In genomic region chr2:238288650-238289573, GRCh38 we compare ENCODE assay signal across 8 cellular contexts. TPM values are rescaled to one million over a fixed set of nuclear protein-coding genes. Genes with fewer than 3 reads are reported as not detected.
DNase-seq lines count a peak whose midpoint lies in the region.

No MANE protein-coding gene starts in this region.

- no peaks in the 10 kb centered on the region for H3K79me1 ChIP-seq in neuronal stem cell (ENCODE audit: low read depth, low read length)

- WGBS in neuronal stem cell (ENCODE audit: extremely low coverage in 2 of 2, insufficient read length in 2 of 2, insufficient replicate concordance in 1 of 2), 2 donors, result no CpG with 5 or more reads among the region's 108 CpGs

- peak overlapping the region; percentile 56 for H3K23ac ChIP-seq in neuronal stem cell (ENCODE audit: low read depth, low read length, poor library complexity)

- peak overlapping the region; percentile 64 for H3K18ac ChIP-seq in neuronal stem cell (ENCODE audit: low read length)

- peak overlapping the region; percentile 43 for H3K4me3 ChIP-seq in HAP-1
- peak overlapping the region; percentile 76 for H3K4me3 ChIP-seq in MG63
- H3K4me3 ChIP-seq in neuronal stem cell (ENCODE audit: low read length in 2 of 2), result peak overlapping the region; percentile 86 to 90

- H3K27me3 ChIP-seq in HAP-1 (ENCODE audit: low read depth) (no peaks in the 10 kb centered on the region), MG63 (no peaks in the 10 kb centered on the region), neuronal stem cell (ENCODE audit: control insufficient read depth in 3 of 3, insufficient read depth in 3 of 3, low read depth in 1 of 3, low read length in 3 of 3) (no peaks in the 10 kb centered on the region)

- H4K91ac ChIP-seq in neuronal stem cell (ENCODE audit: low read depth, low read length, poor library complexity), result no peak overlapping the region

- peak overlapping the region; percentile 90 for H3K4me2 ChIP-seq in neuronal stem cell (ENCODE audit: insufficient read depth, low read length, poor library complexity, severe bottlenecking)

- H3K9ac ChIP-seq in neuronal stem cell (ENCODE audit: low read depth, low read length, poor library complexity), result peak overlapping the region; percentile 94

- DNase-seq in GDM1 (lab: John Stamatoyannopoulos, UW), result peak; percentile 99
- peak; percentile 94 to 98 for DNase-seq in HAP-1 (ENCODE audit: low spot score in 2 of 2)
- DNase-seq in MG63, result peak; percentile 96
- peak; percentile 97 for DNase-seq in SHP77 treated with DMSO at 0.1 percent for 48 hours (lab: John Stamatoyannopoulos, UW)
- peak; percentile 95 for DNase-seq in activated gamma-delta T cell treated with anti-CD3 and anti-CD28 coated beads, Interleukin-2, amount 50 U/mL, for 16 hours (ENCODE audit: low read depth)
- DNase-seq in foreskin melanocyte, result peak; percentile 96
- peak; percentile 99 for DNase-seq in neuronal stem cell (ENCODE audit: low spot score)
- DNase-seq in substantia nigra (lab: John Stamatoyannopoulos, UW), result peak; percentile 73 to 99 (median 95)

- H2BK5ac ChIP-seq in neuronal stem cell (ENCODE audit: low read length), result no peak overlapping the region

- H2BK12ac ChIP-seq in neuronal stem cell (ENCODE audit: low read length), result no peak overlapping the region

- H3K14ac ChIP-seq in neuronal stem cell (ENCODE audit: low read length), result no peak overlapping the region

- peaks cover 44% of the 10 kb centered on the region for H3K4me1 ChIP-seq in HAP-1
- peaks cover 35 to 43% of the 10 kb centered on the region in 2 donors for H3K4me1 ChIP-seq in neuronal stem cell (ENCODE audit: control insufficient read depth in 2 of 2, insufficient read depth in 1 of 2, low read depth in 1 of 2, low read length in 2 of 2)

- H4K8ac ChIP-seq in neuronal stem cell (ENCODE audit: low read depth, low read length), result no peak overlapping the region

- H2BK120ac ChIP-seq in neuronal stem cell (ENCODE audit: low read depth, low read length), result no peak overlapping the region

- no peak overlapping the region for H3K4ac ChIP-seq in neuronal stem cell (ENCODE audit: low read length)

- no peak overlapping the region for H2AK5ac ChIP-seq in neuronal stem cell (ENCODE audit: low read depth, low read length)

- no peaks in the 10 kb centered on the region for H3K9me3 ChIP-seq in HAP-1
- H3K9me3 ChIP-seq in MG63, result no peaks in the 10 kb centered on the region
- H3K9me3 ChIP-seq in neuronal stem cell (replicated peaks in 1 of 2; ENCODE audit: control insufficient read depth in 2 of 2, insufficient read depth in 1 of 2, low read depth in 1 of 2, low read length in 2 of 2), result no peaks in the 10 kb centered on the region

- H3K27ac ChIP-seq in neuronal stem cell (replicated peaks; ENCODE audit: low read length) (peak overlapping the region; percentile 67), substantia nigra (ENCODE audit: low read depth, low read length, poor library complexity, severe bottlenecking) (peak overlapping the region; percentile 63)

- no peak overlapping the region for H2BK15ac ChIP-seq in neuronal stem cell (ENCODE audit: low read length)

- H2AFZ ChIP-seq in neuronal stem cell (ENCODE audit: low read length), result peak overlapping the region; percentile 95

- in situ Hi-C loops in HAP-1 (cut with MboI; ENCODE audit: low sequenced_read_pairs), result no loop called here

- H3K36me3 ChIP-seq in HAP-1 (replicated peaks), result no peaks in the 10 kb centered on the region
- H3K36me3 ChIP-seq in MG63, result no peaks in the 10 kb centered on the region
- no peaks in the 10 kb centered on the region for H3K36me3 ChIP-seq in neuronal stem cell (replicated peaks in 1 of 2; ENCODE audit: control insufficient read depth in 2 of 2, insufficient read depth in 2 of 2, low read length in 2 of 2)

RNA-seq across cellular contexts. Expression of gene PER2, which starts 0.5 kb away (rescaled TPM):
- 0.54 and 0.72 TPM in 2 replicates for total RNA-seq in MG63 (2014; rRNA removed; shearing (Covaris generic); ENCODE audit: low replicate concordance)
- polyA plus RNA-seq in neuronal stem cell (2013, experiment 1 of 2), result 2.4 TPM
- polyA plus RNA-seq in neuronal stem cell (2013, experiment 2 of 2), result 2.6 TPM

RNA-seq across cellular contexts. Expression of gene TRAF3IP1, which starts 31.4 kb away (rescaled TPM):
- total RNA-seq in MG63 (2014; rRNA removed; shearing (Covaris generic); ENCODE audit: low replicate concordance), result 3.3 and 3.8 TPM in 2 replicates
- 13.8 TPM for polyA plus RNA-seq in neuronal stem cell (2013, experiment 1 of 2)
- polyA plus RNA-seq in neuronal stem cell (2013, experiment 2 of 2), result 14.5 TPM

RNA-seq across cellular contexts. Expression of gene HES6, which starts 49.1 kb away (rescaled TPM):
- 23.5 and 30.4 TPM in 2 replicates for total RNA-seq in MG63 (2014; rRNA removed; shearing (Covaris generic); ENCODE audit: low replicate concordance)
- 19.8 TPM for polyA plus RNA-seq in neuronal stem cell (2013, experiment 1 of 2)
- polyA plus RNA-seq in neuronal stem cell (2013, experiment 2 of 2), result 18.8 TPM

Comparison
In these comparisons a context has a peak if more than half of its experiments do, and no peak if none do; other contexts are left out.
1. Peak in every context shown above with its lines: DNase-seq, H3K4me3 ChIP-seq and H3K27ac ChIP-seq.